ENCODE assay signal across 8 cellular contexts in genomic region chr7:73342645-73343044, GRCh38. TPM values are rescaled to one million over a fixed set of nuclear protein-coding genes. Genes with fewer than 3 reads are reported as not detected.
DNase-seq lines count a peak whose midpoint lies in the region; ATAC-seq and TF ChIP-seq lines count a peak whose summit lies in the region.
"Had no signal": no experiment of that assay in that cellular context is flagged by ENCODE, and none has a peak within 500 bp of the region (broad histone marks: within the 10 kb centered on the region; RNA-seq: fewer than 3 reads in every experiment).

No MANE protein-coding gene starts in this region.

- H3K27ac ChIP-seq in ascending aorta (no peak overlapping the region), tibial nerve (no peak overlapping the region)

- intact Hi-C loops in ascending aorta (cut with DNase I) = loop anchor here (1.0 kb wide), 1 partner anchor 109 kb away; no protein-coding TSS in a partner anchor

- H3K9me3 ChIP-seq in ascending aorta (no peaks in the 10 kb centered on the region), tibial nerve (no peaks in the 10 kb centered on the region)

- DNase-seq in HuH-7.5 (ENCODE audit: low spot score) = peak; percentile 77
- DNase-seq in ascending aorta (ENCODE audit: low spot score in 2 of 2) = no peak
- no peak for DNase-seq in kidney epithelial cell (ENCODE audit: low read depth)
- DNase-seq in tibial nerve (ENCODE audit: low spot score in 2 of 2) = peak in 1 of 2 donors; percentile 43
- no peak for DNase-seq in immature natural killer cell
- DNase-seq in activated CD4-positive, alpha-beta T cell treated with anti-CD3 and anti-CD28 coated beads for 48 hours = no peak

- peaks cover 0 to 9% (median 5%) of the 10 kb centered on the region in 3 donors for H3K27me3 Mint-ChIP-seq in immature natural killer cell (ENCODE audit: low read depth in 3 of 3)

- TF ChIP-seq CTCF in ascending aorta (IDR thresholded peaks at IDR 0.05) (peak; percentile 41 to 74 (median 48)), kidney epithelial cell (IDR thresholded peaks at IDR 0.05; ENCODE audit: insufficient read depth, low read length, poor library complexity, severe bottlenecking) (peak; percentile 69), tibial nerve (IDR thresholded peaks at IDR 0.05) (peak in 4 of 5 experiments; percentile 39 to 66 (median 52))

- no peak for TF ChIP-seq POLR2A in tibial nerve (IDR thresholded peaks at IDR 0.05)

- H3K9me3 Mint-ChIP-seq in immature natural killer cell = no peaks in the 10 kb centered on the region

- H3K4me1 ChIP-seq in ascending aorta = no peaks in the 10 kb centered on the region
- H3K4me1 ChIP-seq in tibial nerve = peaks cover 0 to 14% (median 0%) of the 10 kb centered on the region in 4 donors

- WGBS in tibial nerve, 2 donors = 17 to 22% methylated on average over 8 of the region's 8 CpGs

- ATAC-seq in GM18873 (IDR thresholded peaks at IDR 0.05; ENCODE audit: low FRiP score, unreplicated experiment) = no peak

- H3K4me3 Mint-ChIP-seq in immature natural killer cell = no peak overlapping the region

- peak overlapping the region; percentile 5 to 43 for H3K4me3 ChIP-seq in ascending aorta
- no peak overlapping the region for H3K4me3 ChIP-seq in kidney epithelial cell (ENCODE audit: low read depth, low read length)
- peak overlapping the region in 2 of 4 donors; percentile 19 to 29 for H3K4me3 ChIP-seq in tibial nerve

- no peak overlapping the region for H3K27ac Mint-ChIP-seq in immature natural killer cell

- H3K36me3 ChIP-seq in ascending aorta = no peaks in the 10 kb centered on the region
- no peaks in the 10 kb centered on the region for H3K36me3 ChIP-seq in kidney epithelial cell (ENCODE audit: control insufficient read depth, insufficient read depth, low read length)
- H3K36me3 ChIP-seq in tibial nerve = no peaks in the 10 kb centered on the region

- H3K36me3 Mint-ChIP-seq in immature natural killer cell = no peaks in the 10 kb centered on the region

- no peaks in the 10 kb centered on the region for H3K27me3 ChIP-seq in ascending aorta
- peaks cover 4% of the 10 kb centered on the region for H3K27me3 ChIP-seq in kidney epithelial cell (ENCODE audit: control insufficient read depth, insufficient read depth, low read length)
- no peaks in the 10 kb centered on the region for H3K27me3 ChIP-seq in tibial nerve

- no peaks in the 10 kb centered on the region for H3K4me1 Mint-ChIP-seq in immature natural killer cell

- no peak for TF ChIP-seq EP300 in tibial nerve (IDR thresholded peaks at IDR 0.05)

RNA-seq across cellular contexts. Expression of gene FKBP6, which starts 14.7 kb away (rescaled TPM):
- total RNA-seq in ascending aorta = not detected
- total RNA-seq in kidney epithelial cell = not detected in 2 replicates
- total RNA-seq in tibial nerve = not detected
- polyA plus RNA-seq in immature natural killer cell = not detected
- polyA plus RNA-seq: esophagus had no signal

RNA-seq across cellular contexts. Expression of gene TRIM50, which starts 14.8 kb away (rescaled TPM):
- total RNA-seq in ascending aorta (not detected), kidney epithelial cell (not detected in 2 replicates), tibial nerve (under 1 TPM in 2 of 4 donors, not detected in 2; 0.20 to 0.84 TPM)
- polyA plus RNA-seq in immature natural killer cell = not detected

RNA-seq across cellular contexts. Expression of gene NSUN5, which starts 34.0 kb away (rescaled TPM):
- total RNA-seq in ascending aorta = 9.8 TPM
- total RNA-seq in kidney epithelial cell = 63.4 and 69.6 TPM in 2 replicates
- 10 to 100 TPM; 22.4 to 36.6 (median 26.8) TPM for total RNA-seq in tibial nerve
- 10 to 100 TPM; 32.0 to 41.1 (median 32.6) TPM for polyA plus RNA-seq in immature natural killer cell
